In the genomic region with DNA sequence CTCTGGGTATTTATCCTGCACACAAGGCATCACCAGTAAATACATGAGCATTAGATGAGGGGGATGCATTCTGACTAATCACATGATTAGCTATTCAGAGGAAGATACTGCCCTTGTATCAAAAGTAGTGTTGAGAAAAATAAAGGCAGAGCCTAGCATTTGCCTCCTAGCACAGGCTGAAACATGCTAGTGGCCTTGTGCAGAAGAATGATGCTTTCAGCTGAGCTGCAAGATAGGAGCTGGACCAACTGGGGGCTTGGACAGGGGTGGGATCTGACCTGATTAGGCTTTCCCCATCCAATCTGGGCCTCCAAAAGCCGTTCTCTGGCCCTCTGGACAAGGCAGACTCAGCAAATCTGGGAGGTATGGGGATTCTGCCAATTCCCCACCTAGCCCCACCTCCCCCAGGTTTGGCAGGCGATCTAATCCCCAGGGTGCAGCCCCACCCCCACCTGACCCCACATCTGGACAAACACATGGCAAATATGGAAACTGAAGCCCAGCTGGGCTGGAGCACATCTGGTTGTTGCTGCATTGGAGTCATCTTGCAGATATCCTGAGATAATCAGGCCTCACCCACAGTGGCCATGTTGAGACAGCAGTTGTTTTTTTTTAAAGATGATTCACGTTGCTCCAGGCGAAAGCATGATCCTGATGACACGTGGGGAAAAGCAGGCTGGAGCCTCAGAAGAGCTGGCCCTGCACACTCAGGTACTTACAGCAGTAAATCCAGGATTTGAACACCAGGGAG, we compare ENCODE assay signal across 24 cellular contexts. TPM values are rescaled to one million over a fixed set of nuclear protein-coding genes. Genes with fewer than 3 reads are reported as not detected.
DNase-seq lines count a peak whose midpoint lies in the region; ATAC-seq and TF ChIP-seq lines count a peak whose summit lies in the region.
"Had no signal": no experiment of that assay in that cellular context is flagged by ENCODE, and none has a peak within 500 bp of the region (broad histone marks: within the 10 kb centered on the region; RNA-seq: fewer than 3 reads in every experiment).

No MANE protein-coding gene starts in this region.

- POLR2A ChIA-PET in MCF 10A (lab: Yijun Ruan, JAX) = interaction anchor here (0.5 to 1.9 kb wide), 18 partner anchors 8 to 1442 kb away, joined by 3 to 18 read pairs (median 3); a partner anchor contains a TSS

- ATAC-seq in GM19397 (IDR thresholded peaks at IDR 0.05; ENCODE audit: unreplicated experiment) = no peak
- ATAC-seq: A549, GM12878, WTC11 had no signal

- TF ChIP-seq POLR2A in breast epithelium (IDR thresholded peaks at IDR 0.05) = no peak

- intact Hi-C loops in MCF 10A (cut with micrococcal nuclease) = no loop called here
- intact Hi-C loops in breast epithelium (cut with DNase I; ENCODE audit: low total_unique reads) = no loop called here

- H3K4me3 ChIP-seq in breast epithelium (no peak overlapping the region), astrocyte of the spinal cord (ENCODE audit: low read depth, low read length) (no peak overlapping the region)
- H3K4me3 ChIP-seq: A549, GM12878, left lung, psoas muscle, spleen, uterus had no signal

- H3K27me3 ChIP-seq in breast epithelium = no peaks in the 10 kb centered on the region
- H3K27me3 ChIP-seq: left lung, spleen, uterus had no signal

- DNase-seq in MCF 10A (ENCODE audit: unreplicated experiment) (peak; percentile 23), breast epithelium (ENCODE audit: low spot score in 2 of 2) (no peak), astrocyte of the spinal cord (ENCODE audit: low read depth, low spot score) (peak; percentile 48), hepatic stellate cell (ENCODE audit: low spot score) (peak; percentile 47), T-helper 9 cell (no peak)
- no peak for DNase-seq in activated effector memory CD4-positive, alpha-beta T cell treated with Interleukin-2 at 50 U/mL for 16 hours
- DNase-seq in activated naive CD8-positive, alpha-beta T cell treated with anti-CD3 and anti-CD28 coated beads for 36 hours = no peak
- DNase-seq: activated CD4-positive, alpha-beta memory T cell treated with anti-CD3 and anti-CD28 coated beads for 36 hours; activated T-cell treated with anti-CD3 and anti-CD28 coated beads, Interleukin-2, amount 50 U/mL, for 1 hour; KBM-7; left lung; NCI-H1092; NCI-H524; psoas muscle; spleen; T-helper 2 cell; uterus had no signal

- H3K36me3 Mint-ChIP-seq in MCF 10A (ENCODE audit: insufficient read depth, unreplicated experiment) = peaks cover 19% of the 10 kb centered on the region
- H3K36me3 Mint-ChIP-seq in activated naive CD8-positive, alpha-beta T cell treated with anti-CD3 and anti-CD28 coated beads for 36 hours = no peaks in the 10 kb centered on the region
- H3K36me3 Mint-ChIP-seq: activated CD4-positive, alpha-beta memory T cell treated with anti-CD3 and anti-CD28 coated beads for 36 hours; activated naive CD4-positive, alpha-beta T cell treated with anti-CD3 and anti-CD28 coated beads, Interleukin-2, amount 50 U/mL, for 24 hours had no signal

- in situ Hi-C loops in astrocyte of the spinal cord (cut with HindIII; ENCODE audit: low sequenced_read_pairs) = no loop called here

- no TSS peak for BruUV-seq in MCF 10A (replicated peaks; lab: Mats Ljungman, UMichigan)

- H3K27ac Mint-ChIP-seq in MCF 10A (ENCODE audit: low read depth, unreplicated experiment) = peak overlapping the region; percentile 23
- H3K27ac Mint-ChIP-seq in activated naive CD8-positive, alpha-beta T cell treated with anti-CD3 and anti-CD28 coated beads for 36 hours = no peak overlapping the region
- H3K27ac Mint-ChIP-seq: activated CD4-positive, alpha-beta memory T cell treated with anti-CD3 and anti-CD28 coated beads for 36 hours; activated naive CD4-positive, alpha-beta T cell treated with anti-CD3 and anti-CD28 coated beads, Interleukin-2, amount 50 U/mL, for 24 hours; WTC11 had no signal

- no peak overlapping the region for H3K27ac ChIP-seq in breast epithelium
- H3K27ac ChIP-seq: A549, HL-60, left lung, psoas muscle, spleen, uterus had no signal

- CTCF ChIA-PET in MCF 10A (lab: Yijun Ruan, JAX) = interaction anchor here (0.5 to 1.3 kb wide), 5 partner anchors 8 to 203 kb away, joined by 3 to 4 read pairs (median 4); no protein-coding TSS in a partner anchor

- no peaks in the 10 kb centered on the region for H3K27me3 Mint-ChIP-seq in MCF 10A (ENCODE audit: insufficient read depth, unreplicated experiment)
- H3K27me3 Mint-ChIP-seq in activated naive CD8-positive, alpha-beta T cell treated with anti-CD3 and anti-CD28 coated beads for 36 hours = no peaks in the 10 kb centered on the region
- H3K27me3 Mint-ChIP-seq: activated CD4-positive, alpha-beta memory T cell treated with anti-CD3 and anti-CD28 coated beads for 36 hours; activated naive CD4-positive, alpha-beta T cell treated with anti-CD3 and anti-CD28 coated beads, Interleukin-2, amount 50 U/mL, for 24 hours had no signal

- H3K4me1 ChIP-seq in breast epithelium = peaks cover 0 to 6% of the 10 kb centered on the region in 2 donors
- H3K4me1 ChIP-seq: uterus had no signal

- no peaks in the 10 kb centered on the region for H3K36me3 ChIP-seq in breast epithelium
- H3K36me3 ChIP-seq: uterus had no signal

- TF ChIP-seq CTCF in MCF 10A (IDR thresholded peaks at IDR 0.05; ENCODE audit: unreplicated experiment) (no peak), breast epithelium (IDR thresholded peaks at IDR 0.05) (no peak), astrocyte of the spinal cord (IDR thresholded peaks at IDR 0.05; ENCODE audit: low read depth, low read length) (no peak)

- H3K9me3 ChIP-seq in breast epithelium = no peaks in the 10 kb centered on the region
- H3K9me3 ChIP-seq: A549, left lung, psoas muscle, spleen, uterus had no signal

- peaks cover 12% of the 10 kb centered on the region for H3K4me1 Mint-ChIP-seq in MCF 10A (ENCODE audit: insufficient read depth, unreplicated experiment)
- peaks cover 5% of the 10 kb centered on the region for H3K4me1 Mint-ChIP-seq in activated naive CD8-positive, alpha-beta T cell treated with anti-CD3 and anti-CD28 coated beads for 36 hours
- H3K4me1 Mint-ChIP-seq: activated naive CD4-positive, alpha-beta T cell treated with anti-CD3 and anti-CD28 coated beads, Interleukin-2, amount 50 U/mL, for 24 hours; neural crest cell; WTC11 had no signal

- no peak overlapping the region for H3K4me3 Mint-ChIP-seq in MCF 10A (ENCODE audit: unreplicated experiment)
- H3K4me3 Mint-ChIP-seq in activated naive CD8-positive, alpha-beta T cell treated with anti-CD3 and anti-CD28 coated beads for 36 hours = no peak overlapping the region
- H3K4me3 Mint-ChIP-seq: activated CD4-positive, alpha-beta memory T cell treated with anti-CD3 and anti-CD28 coated beads for 36 hours; activated naive CD4-positive, alpha-beta T cell treated with anti-CD3 and anti-CD28 coated beads, Interleukin-2, amount 50 U/mL, for 24 hours; neural crest cell; WTC11 had no signal

- H3K9me3 Mint-ChIP-seq in MCF 10A (ENCODE audit: unreplicated experiment) = no peaks in the 10 kb centered on the region
- H3K9me3 Mint-ChIP-seq in activated naive CD8-positive, alpha-beta T cell treated with anti-CD3 and anti-CD28 coated beads for 36 hours = no peaks in the 10 kb centered on the region
- H3K9me3 Mint-ChIP-seq: activated CD4-positive, alpha-beta memory T cell treated with anti-CD3 and anti-CD28 coated beads for 36 hours; activated naive CD4-positive, alpha-beta T cell treated with anti-CD3 and anti-CD28 coated beads, Interleukin-2, amount 50 U/mL, for 24 hours; neural crest cell; WTC11 had no signal

RNA-seq across cellular contexts. Expression of a gene that starts 4.4 kb away (rescaled TPM):
- 2.4 and 4.0 TPM in 2 replicates for total RNA-seq in MCF 10A (2022)
- 1 to 10 TPM in 2 of 3 donors, not detected in 1; 2.6 TPM for total RNA-seq in breast epithelium
- total RNA-seq in activated naive CD8-positive, alpha-beta T cell treated with anti-CD3 and anti-CD28 coated beads for 36 hours = 1 to 10 TPM in 1 of 2 experiments, under 1 TPM in 1; 0.54 to 1.4 TPM

RNA-seq across cellular contexts. Expression of a gene that starts 6.6 kb away (rescaled TPM):
- total RNA-seq in MCF 10A (2022) (22.8 and 24.8 TPM in 2 replicates), breast epithelium (10 to 100 TPM; 28.5 to 54.4 (median 28.8) TPM)
- total RNA-seq in activated naive CD8-positive, alpha-beta T cell treated with anti-CD3 and anti-CD28 coated beads for 36 hours = 10 to 100 TPM; 15.4 to 15.7 TPM

RNA-seq across cellular contexts. Expression of a gene that starts 39.0 kb away (rescaled TPM):
- total RNA-seq in MCF 10A (2022) = 26.8 and 30.2 TPM in 2 replicates
- total RNA-seq in breast epithelium = 10 to 100 TPM; 19.5 to 30.6 (median 27.5) TPM
- 10 to 100 TPM; 23.3 to 23.4 TPM for total RNA-seq in activated naive CD8-positive, alpha-beta T cell treated with anti-CD3 and anti-CD28 coated beads for 36 hours

Comparison
In these comparisons a context has a peak if more than half of its experiments do, and no peak if none do; other contexts are left out.
1. DNase-seq: peak in MCF 10A (single experiment), astrocyte of the spinal cord (single experiment) and hepatic stellate cell (single experiment); none in breast epithelium (0 of 2), activated effector memory CD4-positive, alpha-beta T cell treated with Interleukin-2 at 50 U/mL for 16 hours (single experiment), activated naive CD8-positive, alpha-beta T cell treated with anti-CD3 and anti-CD28 coated beads for 36 hours (single experiment) and T-helper 9 cell (single experiment).